ENCODE assay signal across 10 cellular contexts in the genomic region with DNA sequence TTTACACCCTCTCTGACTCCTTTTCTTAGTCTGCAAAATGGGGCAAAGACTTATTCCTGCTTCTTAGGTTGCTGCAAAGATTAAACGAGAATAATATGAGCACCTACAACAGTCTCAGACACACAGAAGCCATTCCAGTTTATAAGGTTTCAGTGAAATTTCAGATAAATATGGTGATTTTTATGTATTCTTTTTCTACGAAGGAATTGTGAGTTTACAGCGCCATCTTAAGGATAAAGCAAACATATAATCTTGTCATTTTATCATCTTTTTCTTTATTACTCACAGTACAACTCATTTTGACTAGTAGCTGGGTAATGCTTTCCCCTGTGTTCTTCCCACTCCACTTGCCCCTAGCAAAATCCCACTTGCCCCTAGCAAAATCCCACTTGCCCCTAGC. TPM values are rescaled to one million over a fixed set of nuclear protein-coding genes. Genes with fewer than 3 reads are reported as not detected.
A peak's percentile ranks its signal among the peaks of the same experiment; 100 is the strongest.
DNase-seq lines count a peak whose midpoint lies in the region; ATAC-seq and TF ChIP-seq lines count a peak whose summit lies in the region.
"Had no signal": no experiment of that assay in that cellular context is flagged by ENCODE, and none has a peak within 500 bp of the region (broad histone marks: within the 10 kb centered on the region; RNA-seq: fewer than 3 reads in every experiment).

No MANE protein-coding gene starts in this region.

- no peaks in the 10 kb centered on the region for H4K20me1 ChIP-seq in PC-3 (ENCODE audit: low read length)

- BruUV-seq in PC-3 (replicated peaks; lab: Mats Ljungman, UMichigan) = no TSS peak

- H3K4me1 Mint-ChIP-seq in activated naive CD4-positive, alpha-beta T cell treated with anti-CD3 and anti-CD28 coated beads for 36 hours (ENCODE audit: low read depth) = no peaks in the 10 kb centered on the region

- H3K36me3 ChIP-seq in PC-3 (ENCODE audit: low read depth, low read length) = no peaks in the 10 kb centered on the region
- no peaks in the 10 kb centered on the region for H3K36me3 ChIP-seq in transverse colon

- no peaks in the 10 kb centered on the region for H3K9me3 ChIP-seq in PC-3 (ENCODE audit: low read length)
- H3K9me3 ChIP-seq in transverse colon = no peaks in the 10 kb centered on the region

- DNase-seq in NCI-H2081 (lab: John Stamatoyannopoulos, UW) (peak; percentile 9 to 42), NCI-H2081 treated with DMSO at 0.1 percent for 48 hours (lab: John Stamatoyannopoulos, UW) (no peak), PC-3 (peak; percentile 52), foreskin fibroblast (peak; percentile 29 to 70), transverse colon (no peak)
- DNase-seq in activated naive CD4-positive, alpha-beta T cell treated with anti-CD3 and anti-CD28 coated beads for 36 hours = no peak
- DNase-seq: CD8-positive, alpha-beta T cell had no signal

- in situ Hi-C loops in transverse colon (cut with MboI; ENCODE audit: low pct_ligation_motif_present in 1 of 4, low pct_unique_long_range_greater_than_20kb in 1 of 4, low sequenced_read_pairs in 3 of 4) = loop anchor here in 1 of 4 donors (25.0 kb wide), 1 partner anchor 267 kb away; no protein-coding TSS in a partner anchor

- H2AFZ ChIP-seq in PC-3 (ENCODE audit: low read length) = no peak overlapping the region

- CTCF ChIA-PET in PC-3 (lab: Charles Lee) = interaction anchor here (0.7 to 1.0 kb wide), 2 partner anchors 118 to 258 kb away, joined by 3 to 4 read pairs; no protein-coding TSS in a partner anchor
- CTCF ChIA-PET in activated naive CD4-positive, alpha-beta T cell treated with anti-CD3 and anti-CD28 coated beads for 36 hours (lab: Charles Lee) = interaction anchor here (0.6 to 0.8 kb wide), 2 partner anchors 119 to 335 kb away, joined by 4 to 5 read pairs; no protein-coding TSS in a partner anchor

- no peaks in the 10 kb centered on the region for H3K36me3 Mint-ChIP-seq in activated naive CD4-positive, alpha-beta T cell treated with anti-CD3 and anti-CD28 coated beads for 36 hours (ENCODE audit: low read depth)

- H3K4me3 ChIP-seq in PC-3 (ENCODE audit: low read length) (no peak overlapping the region), foreskin fibroblast (ENCODE audit: low read depth in 1 of 2, low read length in 2 of 2) (peak overlapping the region in 1 of 2 donors; percentile 28), transverse colon (no peak overlapping the region)

- ATAC-seq in PC-3 = no peak
- no peak for ATAC-seq in GM19463 (IDR thresholded peaks at IDR 0.05; ENCODE audit: unreplicated experiment)
- no peak for ATAC-seq in HG03565 (IDR thresholded peaks at IDR 0.05; ENCODE audit: unreplicated experiment)
- ATAC-seq: CD8-positive, alpha-beta T cell had no signal

- no peak overlapping the region for H3K27ac Mint-ChIP-seq in activated naive CD4-positive, alpha-beta T cell treated with anti-CD3 and anti-CD28 coated beads for 36 hours
- H3K27ac Mint-ChIP-seq: activated naive CD8-positive, alpha-beta T cell; CD8-positive, alpha-beta T cell had no signal

- no peaks in the 10 kb centered on the region for H3K27me3 Mint-ChIP-seq in activated naive CD4-positive, alpha-beta T cell treated with anti-CD3 and anti-CD28 coated beads for 36 hours (ENCODE audit: low read depth)

- H3K4me2 ChIP-seq in PC-3 (ENCODE audit: low read length) = no peak overlapping the region

- no peaks in the 10 kb centered on the region for H3K27me3 ChIP-seq in PC-3 (ENCODE audit: low read length)
- no peaks in the 10 kb centered on the region for H3K27me3 ChIP-seq in transverse colon

- H3K9me2 ChIP-seq in PC-3 (replicated peaks; ENCODE audit: low read length) = no peaks in the 10 kb centered on the region

- H3K79me2 ChIP-seq in PC-3 (ENCODE audit: low read length) = no peaks in the 10 kb centered on the region

- intact Hi-C loops in PC-3 (cut with micrococcal nuclease) (loop anchor here (1.0 to 5.0 kb wide), 2 partner anchors 117 to 257 kb away; no protein-coding TSS in a partner anchor), transverse colon (cut with DNase I; ENCODE audit: low total_unique reads) (no loop called here)
- intact Hi-C loops in activated naive CD4-positive, alpha-beta T cell treated with anti-CD3 and anti-CD28 coated beads for 36 hours (cut with micrococcal nuclease) = loop anchor here (5.0 kb wide), 1 partner anchor 257 kb away; no protein-coding TSS in a partner anchor

- H3K27ac ChIP-seq in PC-3 (ENCODE audit: low read length) = no peak overlapping the region
- H3K27ac ChIP-seq in transverse colon = no peak overlapping the region

- H3K9me3 Mint-ChIP-seq in activated naive CD4-positive, alpha-beta T cell treated with anti-CD3 and anti-CD28 coated beads for 36 hours = no peaks in the 10 kb centered on the region
- H3K9me3 Mint-ChIP-seq: CD8-positive, alpha-beta T cell had no signal

- no peak overlapping the region for H3K9ac ChIP-seq in PC-3 (ENCODE audit: low read length)

- TF ChIP-seq POLR2A in transverse colon (IDR thresholded peaks at IDR 0.05) = no peak

- WGBS in transverse colon (ENCODE audit: low coverage in 1 of 2), 2 donors = 63 to 64% methylated on average over 3 of the region's 3 CpGs

- H3K4me1 ChIP-seq in PC-3 (ENCODE audit: insufficient read depth, low read length) = no peaks in the 10 kb centered on the region
- H3K4me1 ChIP-seq in transverse colon = peaks cover 0 to 7% (median 0%) of the 10 kb centered on the region in 4 donors

- POLR2A ChIA-PET in PC-3 (lab: Charles Lee; ENCODE audit: unreplicated experiment) = no interaction called here

- TF ChIP-seq CTCF in PC-3 (conservative IDR thresholded peaks at IDR 0.05; ENCODE audit: low read depth, low read length) (peak; percentile 59), foreskin fibroblast (IDR thresholded peaks at IDR 0.05; ENCODE audit: low read depth, low read length) (peak; percentile 33), transverse colon (IDR thresholded peaks at IDR 0.05) (peak in 3 of 5 experiments; percentile 9 to 16 (median 10))

- TF ChIP-seq EP300 in transverse colon (IDR thresholded peaks at IDR 0.05; ENCODE audit: low read depth) = no peak

- no peak overlapping the region for H3K4me3 Mint-ChIP-seq in activated naive CD4-positive, alpha-beta T cell treated with anti-CD3 and anti-CD28 coated beads for 36 hours
- H3K4me3 Mint-ChIP-seq: activated naive CD8-positive, alpha-beta T cell; CD8-positive, alpha-beta T cell had no signal

- H3F3A ChIP-seq in PC-3 (ENCODE audit: low read length, unreplicated experiment) = no peaks in the 10 kb centered on the region

RNA-seq across cellular contexts. Expression of a gene that starts 29.2 kb away (rescaled TPM):
- total RNA-seq in PC-3 (2014; rRNA removed) (15.1 and 22.5 TPM in 2 replicates), transverse colon (10 to 100 TPM; 20.2 to 86.1 (median 24.0) TPM)
- 10 to 100 TPM; 30.4 to 31.2 TPM for total RNA-seq in activated naive CD4-positive, alpha-beta T cell treated with anti-CD3 and anti-CD28 coated beads for 36 hours

Comparison
In these comparisons a context has a peak if more than half of its experiments do, and no peak if none do; other contexts are left out.
1. DNase-seq: peak in NCI-H2081 (2 of 2), PC-3 (single experiment) and foreskin fibroblast (2 of 2); none in NCI-H2081 treated with DMSO at 0.1 percent for 48 hours (single experiment), transverse colon (single experiment) and activated naive CD4-positive, alpha-beta T cell treated with anti-CD3 and anti-CD28 coated beads for 36 hours (single experiment).
2. Peak in every context shown above with its lines, with median percentiles within 50 percentile points of each other: CTCF ChIP-seq.